Comparison of ENCODE assay signal across 8 cellular contexts in genomic region chr11:17405232-17406005, GRCh38. TPM values are rescaled to one million over a fixed set of nuclear protein-coding genes. Genes with fewer than 3 reads are reported as not detected.
DNase-seq lines count a peak whose midpoint lies in the region; ATAC-seq, FAIRE-seq and TF ChIP-seq lines count a peak whose summit lies in the region.

No MANE protein-coding gene starts in this region.

- no peak for ATAC-seq in HG02678 (IDR thresholded peaks at IDR 0.05; ENCODE audit: unreplicated experiment)
- no peak for ATAC-seq in HG02759 (IDR thresholded peaks at IDR 0.05; ENCODE audit: unreplicated experiment)

- no peak for FAIRE-seq in frontal cortex (lab: Jason Lieb, UNC)

- DNase-seq in NCI-H146 (lab: John Stamatoyannopoulos, UW) (peak; percentile 33), NCI-H146 treated with DMSO at 0.1 percent for 48 hours (lab: John Stamatoyannopoulos, UW; ENCODE audit: unreplicated experiment) (no peak), frontal cortex (ENCODE audit: low spot score in 2 of 2) (peak; percentile 38 to 60), retina (peak; percentile 50), NCI-H446 (lab: John Stamatoyannopoulos, UW) (no peak)

TF ChIP-seq in PFSK-1, 5 proteins besides CTCF, POLR2A, EP300 and RAD21:
- peak; percentile 32 for TF ChIP-seq FOXP2 (optimal IDR thresholded peaks at IDR 0.05; ENCODE audit: borderline replicate concordance, extremely low read depth, extremely low read length, insufficient read depth)
- no peak for TF ChIP-seq POLR2AphosphoS5 (IDR thresholded peaks at IDR 0.05; ENCODE audit: low read depth, low read length)
- TF ChIP-seq TAF1 (IDR thresholded peaks at IDR 0.05; ENCODE audit: borderline replicate concordance, insufficient read depth, low read length) = no peak
- no peak for TF ChIP-seq REST (IDR thresholded peaks at IDR 0.05; ENCODE audit: insufficient read depth in 1 of 2, low read depth in 2 of 2, low read length in 2 of 2)

RNA-seq across cellular contexts. Expression of gene KCNJ11, which starts 17.0 kb away (rescaled TPM):
- polyA plus RNA-seq in PFSK-1 (2012; ENCODE audit: insufficient read length, low read depth) = 7.4 TPM
- total RNA-seq in frontal cortex = 11.0 TPM

RNA-seq across cellular contexts. Expression of gene NCR3LG1, which starts 53.8 kb away (rescaled TPM):
- 0.19 TPM for polyA plus RNA-seq in PFSK-1 (2012; ENCODE audit: insufficient read length, low read depth)
- 10.2 TPM for total RNA-seq in frontal cortex

Comparison
In these comparisons a context has a peak if more than half of its experiments do, and no peak if none do; other contexts are left out.
1. DNase-seq: peak in NCI-H146 (single experiment), frontal cortex (2 of 2) and retina (single experiment); none in NCI-H146 treated with DMSO at 0.1 percent for 48 hours (single experiment) and NCI-H446 (0 of 2).